26 cellular contexts compared by ENCODE assay signal in genomic region chr5:438481-438981, GRCh38. TPM values are rescaled to one million over a fixed set of nuclear protein-coding genes. Genes with fewer than 3 reads are reported as not detected.
DNase-seq lines count a peak whose midpoint lies in the region; ATAC-seq and TF ChIP-seq lines count a peak whose summit lies in the region.
"Had no signal": no experiment of that assay in that cellular context is flagged by ENCODE, and none has a peak within 500 bp of the region (broad histone marks: within the 10 kb centered on the region; RNA-seq: fewer than 3 reads in every experiment).

No MANE protein-coding gene starts in this region.

- H3K9me3 ChIP-seq in right atrium auricular region (no peaks in the 10 kb centered on the region), SK-N-MC (ENCODE audit: low read depth, low read length) (no peaks in the 10 kb centered on the region), transverse colon (no peaks in the 10 kb centered on the region)
- H3K9me3 ChIP-seq: gastrocnemius medialis, MG63, ovary had no signal

- no peaks in the 10 kb centered on the region for H3K36me3 Mint-ChIP-seq in type B pancreatic cell

- no peak overlapping the region for H3K4me3 Mint-ChIP-seq in type B pancreatic cell
- H3K4me3 Mint-ChIP-seq: CD8-positive, alpha-beta memory T cell; stimulated activated naive CD8-positive, alpha-beta T cell treated with anti-CD3 and anti-CD28 coated beads, Interleukin-15, amount 100 ng/mL, for 72 hours had no signal

- no peaks in the 10 kb centered on the region for H3K4me1 Mint-ChIP-seq in type B pancreatic cell (ENCODE audit: unreplicated experiment)
- H3K4me1 Mint-ChIP-seq: nephron had no signal

- WGBS in transverse colon (ENCODE audit: low coverage in 1 of 2), 2 donors, result 60 to 75% methylated on average over 1 to 14 of the region's 14 CpGs

- intact Hi-C loops in Right ventricle myocardium superior (cut with DNase I), result loop anchor here (10.0 kb wide), 1 partner anchor 124 kb away; no protein-coding TSS in a partner anchor
- intact Hi-C loops in transverse colon (cut with DNase I; ENCODE audit: low total_unique reads), result no loop called here

- no peak overlapping the region for H3K27ac Mint-ChIP-seq in type B pancreatic cell
- H3K27ac Mint-ChIP-seq: activated naive CD4-positive, alpha-beta T cell treated with anti-CD3 and anti-CD28 coated beads, Interleukin-2, amount 50 U/mL, for 72 hours; CD8-positive, alpha-beta memory T cell; nephron had no signal

- no peaks in the 10 kb centered on the region for H3K36me3 ChIP-seq in right atrium auricular region
- H3K36me3 ChIP-seq in SK-N-MC (ENCODE audit: insufficient read depth, low read length), result no peaks in the 10 kb centered on the region
- no peaks in the 10 kb centered on the region for H3K36me3 ChIP-seq in transverse colon
- H3K36me3 ChIP-seq: gastrocnemius medialis, MG63, ovary had no signal

- no peak for ATAC-seq in Right ventricle myocardium superior (ENCODE audit: poor library complexity)
- no peak for ATAC-seq in stimulated activated naive CD8-positive, alpha-beta T cell treated with anti-CD3 and anti-CD28 coated beads, Interleukin-15, Interleukin-2, amounts not matched to agents 100 U/mL and 50 U/mL, for 24 hours
- ATAC-seq: activated naive CD4-positive, alpha-beta T cell treated with anti-CD3 and anti-CD28 coated beads, Interleukin-2, amount 50 U/mL, for 72 hours; gastrocnemius medialis; stimulated activated naive CD8-positive, alpha-beta T cell treated with anti-CD3 and anti-CD28 coated beads, Interleukin-15, amount 100 ng/mL, for 72 hours had no signal

- H3K9ac ChIP-seq in SK-N-MC (ENCODE audit: insufficient read length), result no peak overlapping the region
- H3K9ac ChIP-seq: KMS-11 had no signal

- no peaks in the 10 kb centered on the region for H3K27me3 Mint-ChIP-seq in type B pancreatic cell
- H3K27me3 Mint-ChIP-seq: stimulated activated naive CD8-positive, alpha-beta T cell treated with anti-CD3 and anti-CD28 coated beads, Interleukin-15, amount 100 ng/mL, for 72 hours had no signal

- H3K27ac ChIP-seq in right atrium auricular region (no peak overlapping the region), SK-N-MC (peak overlapping the region; percentile 30; the same call in 1 of the 2 replicates), transverse colon (no peak overlapping the region)
- H3K27ac ChIP-seq: gastrocnemius medialis, KMS-11, ovary, PC-9 had no signal

- H3K4me1 ChIP-seq in right atrium auricular region (peaks cover 0 to 9% of the 10 kb centered on the region in 2 donors), transverse colon (peaks cover 0 to 10% (median 7%) of the 10 kb centered on the region in 4 donors)

- H3K27me3 ChIP-seq in right atrium auricular region (no peaks in the 10 kb centered on the region), transverse colon (no peaks in the 10 kb centered on the region)
- H3K27me3 ChIP-seq: MG63, ovary had no signal

- peak; percentile 29 for DNase-seq in Right ventricle myocardium superior
- DNase-seq in right atrium auricular region (ENCODE audit: low spot score), result no peak
- no peak for DNase-seq in SK-N-MC (ENCODE audit: low read depth, low spot score)
- DNase-seq in mesenteric fat pad (ENCODE audit: low spot score), result peak; percentile 69
- peak; percentile 5 for DNase-seq in transverse colon
- DNase-seq in type B pancreatic cell (ENCODE audit: extremely low spot score, unreplicated experiment), result no peak
- DNase-seq in HPDE6-E6E7 (ENCODE audit: extremely low spot score), result no peak
- DNase-seq in stimulated activated naive CD8-positive, alpha-beta T cell treated with anti-CD3 and anti-CD28 coated beads, Interleukin-15, Interleukin-2, amounts not matched to agents 100 U/mL and 50 U/mL, for 24 hours, result no peak
- DNase-seq: activated T-cell treated with anti-CD3 and anti-CD28 coated beads, Interleukin-2, amount 50 U/mL, for 48 hours; anterior cingulate cortex; CD8-positive, alpha-beta memory T cell; gastrocnemius medialis; mammary epithelial cell; MG63; NCI-H1105 treated with DMSO at 0.1 percent for 48 hours; NCI-H187 treated with DMSO at 0.1 percent for 48 hours; NCI-H2227 treated with DMSO at 0.1 percent for 48 hours; NCI-H69; ovary; PC-9; SHP77 treated with DMSO at 0.1 percent for 48 hours; small intestine; stimulated activated naive CD8-positive, alpha-beta T cell treated with anti-CD3 and anti-CD28 coated beads, Interleukin-15, amount 100 ng/mL, for 72 hours had no signal

- no peak for TF ChIP-seq POLR2A in transverse colon (IDR thresholded peaks at IDR 0.05)

- no peaks in the 10 kb centered on the region for H3K9me3 Mint-ChIP-seq in type B pancreatic cell
- H3K9me3 Mint-ChIP-seq: activated naive CD4-positive, alpha-beta T cell treated with anti-CD3 and anti-CD28 coated beads, Interleukin-2, amount 50 U/mL, for 72 hours; CD8-positive, alpha-beta memory T cell; nephron; stimulated activated naive CD8-positive, alpha-beta T cell treated with anti-CD3 and anti-CD28 coated beads, Interleukin-15, amount 100 ng/mL, for 72 hours had no signal

- no peak for TF ChIP-seq EP300 in transverse colon (IDR thresholded peaks at IDR 0.05; ENCODE audit: low read depth)

- H3K4me3 ChIP-seq in right atrium auricular region, result no peak overlapping the region
- no peak overlapping the region for H3K4me3 ChIP-seq in SK-N-MC
- H3K4me3 ChIP-seq in transverse colon, result no peak overlapping the region
- H3K4me3 ChIP-seq: gastrocnemius medialis, MG63, ovary, PC-9 had no signal

- TF ChIP-seq CTCF in right atrium auricular region (IDR thresholded peaks at IDR 0.05) (no peak), transverse colon (IDR thresholded peaks at IDR 0.05) (no peak), type B pancreatic cell (conservative IDR thresholded peaks at IDR 0.05) (no peak)

- in situ Hi-C loops in transverse colon (cut with MboI; ENCODE audit: low pct_ligation_motif_present in 1 of 4, low pct_unique_long_range_greater_than_20kb in 1 of 4, low sequenced_read_pairs in 3 of 4), result no loop called here

RNA-seq across cellular contexts. Expression of gene EXOC3, which starts 4.4 kb away (rescaled TPM):
- 46.4 TPM for total RNA-seq in Right ventricle myocardium superior
- total RNA-seq in right atrium auricular region, result 10 to 100 TPM; 34.7 to 40.7 TPM
- 58.5 TPM for total RNA-seq in mesenteric fat pad
- 100 to 1,000 TPM in 1 of 4 donors, 10 to 100 TPM in 3; 69.9 to 240 (median 76.1) TPM for total RNA-seq in transverse colon
- 62.9 and 64.6 TPM in 2 replicates for total RNA-seq in type B pancreatic cell (ENCODE audit: low replicate concordance)

Comparison
In these comparisons a context has a peak if more than half of its experiments do, and no peak if none do; other contexts are left out.
1. DNase-seq: peak in Right ventricle myocardium superior (single experiment), mesenteric fat pad (single experiment) and transverse colon (single experiment); none in right atrium auricular region (single experiment), SK-N-MC (single experiment), type B pancreatic cell (single experiment), HPDE6-E6E7 (single experiment) and stimulated activated naive CD8-positive, alpha-beta T cell treated with anti-CD3 and anti-CD28 coated beads, Interleukin-15, Interleukin-2, amounts not matched to agents 100 U/mL and 50 U/mL, for 24 hours (single experiment).